1 cellular context compared by ENCODE assay signal in genomic region chr7:20440472-20441105, GRCh38.
TF ChIP-seq lines count a peak whose summit lies in the region.

No MANE protein-coding gene starts in this region.

TF ChIP-seq in GM23338, 12 proteins besides CTCF, POLR2A, EP300 and RAD21 (continued from another document):
- TF ChIP-seq REST (IDR thresholded peaks at IDR 0.05; ENCODE audit: unreplicated experiment) (no peak), ZNF331 (CRISPR knock-in tag; IDR thresholded peaks at IDR 0.05; ENCODE audit: low read depth) (no peak), NANOG (IDR thresholded peaks at IDR 0.05; ENCODE audit: borderline replicate concordance) (no peak)
TF ChIP-seq in GM23338: peak in this region for 0.
